Comparison of ENCODE assay signal across 19 cellular contexts in genomic region chr3:74469151-74469550, GRCh38.
"Had no signal": no experiment of that assay in that cellular context is flagged by ENCODE, and none has a peak within 500 bp of the region (broad histone marks: within the 10 kb centered on the region; RNA-seq: fewer than 3 reads in every experiment).

No MANE protein-coding gene starts in this region.

- H3K4me1 Mint-ChIP-seq: activated CD4-positive, alpha-beta T cell treated with anti-CD3 and anti-CD28 coated beads for 36 hours; natural killer cell; WTC11 had no signal

- H3K9me3 ChIP-seq: adrenal gland, pancreas, tibial artery had no signal

- H3K36me3 ChIP-seq: adrenal gland, pancreas, tibial artery had no signal

- H3K4me1 ChIP-seq: adrenal gland, pancreas had no signal

- ATAC-seq: activated CD4-positive, alpha-beta T cell treated with anti-CD3 and anti-CD28 coated beads for 36 hours; activated naive CD4-positive, alpha-beta T cell treated with anti-CD3 and anti-CD28 coated beads, Interleukin-2, amount 50 U/mL, for 72 hours; left cardiac atrium; natural killer cell; pancreas; WTC11 had no signal

- H3K27ac Mint-ChIP-seq: activated CD4-positive, alpha-beta T cell treated with anti-CD3 and anti-CD28 coated beads for 36 hours; activated naive CD4-positive, alpha-beta T cell treated with anti-CD3 and anti-CD28 coated beads, Interleukin-2, amount 50 U/mL, for 72 hours; activated T-helper 1 cell treated with anti-CD3 and anti-CD28 coated beads, Interleukin-12 subunit alpha, Interleukin-12 subunit beta, Interleukin-2, Interleukin-4 antibody, amounts not matched to agents 30 ng/mL and 10 ng/mL and 1 ng/mL, durations not matched to agents 14 hours and 24 hours and 36 hours; natural killer cell; WTC11 had no signal

- DNase-seq: activated CD4-positive, alpha-beta T cell treated with anti-CD3 and anti-CD28 coated beads for 36 hours; activated CD4-positive, alpha-beta T cell treated with anti-CD3 and anti-CD28 coated beads, Interleukin-2, amount 50 U/mL, for 48 hours; activated gamma-delta T cell treated with Interleukin-2 at 50 U/mL for 16 hours; adrenal gland; cerebellar nuclear complex; cortex of kidney; erythroblast; left cardiac atrium; mesendoderm; natural killer cell; pancreas; stimulated activated CD4-positive, alpha-beta T cell treated with anti-CD3 and anti-CD28 coated beads, Interleukin-12 subunit alpha, Interleukin-12 subunit beta, amount 100 ng/mL, for 4 hours; stimulated activated CD4-positive, alpha-beta T cell treated with anti-CD3 and anti-CD28 coated beads, Interleukin-1b, Interleukin-23, amount 100 ng/mL, for 48 hours; stimulated activated CD8-positive, alpha-beta memory T cell treated with anti-CD3 and anti-CD28 coated beads, Interleukin-4, amount 100 ng/mL, for 48 hours; stimulated activated naive CD4-positive, alpha-beta T cell treated with Interleukin-2 at 50 U/mL for 16 hours; tibial artery had no signal

- H3K27me3 Mint-ChIP-seq: activated CD4-positive, alpha-beta T cell treated with anti-CD3 and anti-CD28 coated beads for 36 hours had no signal

- H3K4me3 ChIP-seq: adrenal gland, pancreas, tibial artery had no signal

- H3K27ac ChIP-seq: adrenal gland, pancreas, tibial artery had no signal

- H3K36me3 Mint-ChIP-seq: natural killer cell, WTC11 had no signal

- H3K9me3 Mint-ChIP-seq: WTC11 had no signal

- H3K27me3 ChIP-seq: adrenal gland, pancreas, tibial artery had no signal

- H3K4me3 Mint-ChIP-seq: activated CD4-positive, alpha-beta T cell treated with anti-CD3 and anti-CD28 coated beads for 36 hours; activated T-helper 1 cell treated with anti-CD3 and anti-CD28 coated beads, Interleukin-12 subunit alpha, Interleukin-12 subunit beta, Interleukin-2, Interleukin-4 antibody, amounts not matched to agents 30 ng/mL and 10 ng/mL and 1 ng/mL, durations not matched to agents 14 hours and 24 hours and 36 hours; natural killer cell; WTC11 had no signal
